Comparison of ENCODE assay signal across 23 cellular contexts in genomic region chr7:31899356-31899927, GRCh38.
A peak's percentile ranks its signal among the peaks of the same experiment; 100 is the strongest.
DNase-seq lines count a peak whose midpoint lies in the region; ATAC-seq and TF ChIP-seq lines count a peak whose summit lies in the region.
"Had no signal": no experiment of that assay in that cellular context is flagged by ENCODE, and none has a peak within 500 bp of the region (broad histone marks: within the 10 kb centered on the region; RNA-seq: fewer than 3 reads in every experiment).

No MANE protein-coding gene starts in this region.

- BruUV-seq in Calu3 (replicated peaks; lab: Mats Ljungman, UMichigan): TSS peak; percentile 99
- BruUV-seq in IMR-90 (replicated peaks; lab: Mats Ljungman, UMichigan): no TSS peak

- H3K4me1 Mint-ChIP-seq in Calu3 (ENCODE audit: low read depth, unreplicated experiment): peaks cover 28% of the 10 kb centered on the region
- H3K4me1 Mint-ChIP-seq: GM23338, IgD-negative memory B cell had no signal

- TF ChIP-seq CTCF in Calu3 (IDR thresholded peaks at IDR 0.05; ENCODE audit: unreplicated experiment): no peak
- no peak for TF ChIP-seq CTCF in IMR-90 (conservative IDR thresholded peaks at IDR 0.05; ENCODE audit: low read depth, low read length)
- no peak for TF ChIP-seq CTCF in esophagus squamous epithelium (IDR thresholded peaks at IDR 0.05)

- POLR2A ChIA-PET in IMR-90 (lab: Charles Lee; ENCODE audit: unreplicated experiment): no interaction called here

- H3K18ac ChIP-seq in IMR-90 (ENCODE audit: low read depth, low read length): no peak overlapping the region

- H3K9ac ChIP-seq in IMR-90 (ENCODE audit: low read depth, low read length): no peak overlapping the region

- H2AFZ ChIP-seq in IMR-90 (replicated peaks; ENCODE audit: low read length, poor library complexity): no peak overlapping the region
- H2AFZ ChIP-seq: GM23338 had no signal

- H2BK20ac ChIP-seq in IMR-90 (ENCODE audit: low read depth, low read length): no peak overlapping the region

- peaks cover 3% of the 10 kb centered on the region; the same call in 1 of the 2 replicates for H3K9me1 ChIP-seq in IMR-90 (ENCODE audit: insufficient read depth, low read length)

- no peak overlapping the region for H3K14ac ChIP-seq in IMR-90 (replicated peaks; ENCODE audit: low read depth, low read length)

- no peaks in the 10 kb centered on the region for H3K36me3 ChIP-seq in IMR-90 (ENCODE audit: control insufficient read depth, insufficient read depth, low read length)
- H3K36me3 ChIP-seq in esophagus squamous epithelium: no peaks in the 10 kb centered on the region
- H3K36me3 ChIP-seq: Peyer's patch had no signal

- H3K4me3 ChIP-seq in IMR-90 (ENCODE audit: insufficient read depth, low read depth, low read length) (no peak overlapping the region), esophagus squamous epithelium (no peak overlapping the region)
- H3K4me3 ChIP-seq: GM23338, Peyer's patch had no signal

- WGBS in IMR-90 (ENCODE audit: extremely low coverage in 2 of 2, insufficient read length in 1 of 2), 2 experiments: no CpG with 5 or more reads among the region's 14 CpGs
- 76 to 84% methylated on average over 13 to 14 of the region's 14 CpGs for WGBS in esophagus squamous epithelium, 2 donors

- H3K4me1 ChIP-seq in IMR-90 (ENCODE audit: control insufficient read depth, insufficient read depth, low read length) (peaks cover 9% of the 10 kb centered on the region; the same call in 1 of the 2 replicates), esophagus squamous epithelium (peaks cover 0 to 4% (median 0%) of the 10 kb centered on the region in 3 donors)
- H3K4me1 ChIP-seq: Peyer's patch had no signal

- H3K23ac ChIP-seq in IMR-90 (ENCODE audit: low read depth, low read length): no peak overlapping the region

- H3K9me3 Mint-ChIP-seq in Calu3 (ENCODE audit: low read depth, unreplicated experiment): no peaks in the 10 kb centered on the region
- H3K9me3 Mint-ChIP-seq: GM23338, IgD-negative memory B cell had no signal

- H3K4me2 ChIP-seq in IMR-90 (ENCODE audit: low read depth, low read length): no peak overlapping the region
- H3K4me2 ChIP-seq: GM23338 had no signal

- no peak overlapping the region for H4K8ac ChIP-seq in IMR-90 (ENCODE audit: low read depth in 2 of 2, low read length in 2 of 2)

- H2BK15ac ChIP-seq in IMR-90 (ENCODE audit: low read depth, low read length): no peak overlapping the region

- H2AK5ac ChIP-seq in IMR-90 (ENCODE audit: low read depth, low read length): no peak overlapping the region

- no peak overlapping the region for H2BK120ac ChIP-seq in IMR-90 (ENCODE audit: low read depth, low read length)

- H4K91ac ChIP-seq in IMR-90 (ENCODE audit: insufficient read depth, low read depth, low read length): no peak overlapping the region

- H3K27ac ChIP-seq in IMR-90 (ENCODE audit: insufficient read depth, low read length) (no peak overlapping the region), esophagus squamous epithelium (no peak overlapping the region)
- H3K27ac ChIP-seq: HL-60, Peyer's patch had no signal

- intact Hi-C loops in Calu3 (cut with micrococcal nuclease; ENCODE audit: unreplicated experiment): loop anchor here (1.0 to 2.0 kb wide), 3 partner anchors 35 to 265 kb away; no protein-coding TSS in a partner anchor
- intact Hi-C loops in IMR-90 (cut with micrococcal nuclease): no loop called here
- intact Hi-C loops in esophagus squamous epithelium (cut with DNase I): no loop called here

- H4K20me1 ChIP-seq in IMR-90 (ENCODE audit: insufficient read depth, low read length): no peaks in the 10 kb centered on the region

- H2AK9ac ChIP-seq in IMR-90 (replicated peaks; ENCODE audit: low read depth, low read length, poor library complexity): no peak overlapping the region

- H3K36me3 Mint-ChIP-seq in Calu3 (ENCODE audit: insufficient read depth, unreplicated experiment): peaks cover 16% of the 10 kb centered on the region
- H3K36me3 Mint-ChIP-seq: CD8-positive, alpha-beta T cell; IgD-negative memory B cell had no signal

- no peaks in the 10 kb centered on the region for H3K27me3 Mint-ChIP-seq in Calu3 (ENCODE audit: unreplicated experiment)
- H3K27me3 Mint-ChIP-seq: IgD-negative memory B cell had no signal

- no peak for TF ChIP-seq RAD21 in IMR-90 (IDR thresholded peaks at IDR 0.05; ENCODE audit: low read length)

- ATAC-seq in IMR-90 (ENCODE audit: low read depth) (no peak), SK-N-SH treated with all-trans-retinoic acid at 6 μM for 48 hours (peak; percentile 55; the same call in 2 of the 3 replicates), GM19463 (IDR thresholded peaks at IDR 0.05; ENCODE audit: unreplicated experiment) (no peak)
- ATAC-seq: CD8-positive, alpha-beta T cell; GM23338 had no signal

- no peak overlapping the region for H2BK5ac ChIP-seq in IMR-90 (ENCODE audit: low read depth, low read length, poor library complexity, severe bottlenecking)

- in situ Hi-C loops in IMR-90 (cut with MboI; ENCODE audit: low sequenced_read_pairs): no loop called here

- H3K27ac Mint-ChIP-seq in Calu3 (ENCODE audit: unreplicated experiment): peak overlapping the region; percentile 88
- H3K27ac Mint-ChIP-seq: CD8-positive, alpha-beta T cell; GM23338; IgD-negative memory B cell had no signal

- CTCF ChIA-PET in Calu3 (lab: Charles Lee) (interaction anchor here (0.6 to 1.2 kb wide), 8 partner anchors 17 to 124 kb away, joined by 3 to 24 read pairs (median 3); no protein-coding TSS in a partner anchor), IMR-90 (lab: Yijun Ruan, JAX) (no interaction called here)

- DNase-seq in Calu3: peak; percentile 45
- no peak for DNase-seq in IMR-90
- DNase-seq in renal cortical epithelial cell (ENCODE audit: low read depth): peak; percentile 54
- no peak for DNase-seq in esophagus squamous epithelium (lab: John Stamatoyannopoulos, UW)
- no peak for DNase-seq in HuH-7.5 (ENCODE audit: low spot score)
- DNase-seq: AML-193; C1 segment of cervical spinal cord; CD8-positive, alpha-beta T cell; DMS53; EL; HCEC 1CT; Karpas-422; NCI-H1417; NCI-H187; NCI-H446 treated with DMSO at 0.1 percent for 48 hours; NCI-H69; Peyer's patch; T-helper 2 cell had no signal

- H4K5ac ChIP-seq in IMR-90 (ENCODE audit: low read depth, low read length): no peak overlapping the region

- H3K27me3 ChIP-seq in IMR-90 (ENCODE audit: control insufficient read depth, insufficient read depth, low read length): no peaks in the 10 kb centered on the region
- H3K27me3 ChIP-seq in esophagus squamous epithelium: no peaks in the 10 kb centered on the region
- H3K27me3 ChIP-seq: Peyer's patch had no signal

- H3K4me3 Mint-ChIP-seq in Calu3 (ENCODE audit: low read depth, unreplicated experiment): peak overlapping the region; percentile 69
- H3K4me3 Mint-ChIP-seq: CD8-positive, alpha-beta T cell; GM23338; IgD-negative memory B cell had no signal

- H3K9me3 ChIP-seq in IMR-90 (ENCODE audit: control insufficient read depth, insufficient read depth, low read length) (no peaks in the 10 kb centered on the region), esophagus squamous epithelium (no peaks in the 10 kb centered on the region)
- H3K9me3 ChIP-seq: Peyer's patch had no signal

- peaks cover 0 to 12% of the 10 kb centered on the region in 2 experiments; a peak in 1 of 4 replicates for H3K79me1 ChIP-seq in IMR-90 (ENCODE audit: low read depth in 1 of 2, low read length in 2 of 2)

- H3K4ac ChIP-seq in IMR-90 (ENCODE audit: low read depth, low read length): no peak overlapping the region

- dilution Hi-C loops in IMR-90 (cut with HindIII; ENCODE audit: low sequenced_read_pairs, unreplicated experiment): no loop called here

- TF ChIP-seq POLR2A in IMR-90 (IDR thresholded peaks at IDR 0.05; ENCODE audit: low read depth, low read length) (no peak), esophagus squamous epithelium (IDR thresholded peaks at IDR 0.05) (no peak)

- peak overlapping the region; percentile 1; the same call in 1 of the 2 replicates for H3K56ac ChIP-seq in IMR-90 (ENCODE audit: extremely low read depth, insufficient read depth, low read length)

TF ChIP-seq in IMR-90, 13 proteins besides CTCF, POLR2A, EP300 and RAD21:
- TF ChIP-seq FOS (IDR thresholded peaks at IDR 0.05; ENCODE audit: low read depth, low read length): no peak
- no peak for TF ChIP-seq ELK1 (IDR thresholded peaks at IDR 0.05; ENCODE audit: borderline replicate concordance, low read depth, low read length)
- TF ChIP-seq SMC3 (IDR thresholded peaks at IDR 0.05; ENCODE audit: low read depth, low read length): no peak

TF ChIP-seq in SK-N-SH treated with all-trans-retinoic acid at 6 μM for 48 hours, 23 proteins besides CTCF, POLR2A, EP300 and RAD21 (continues in another document):
- TF ChIP-seq ESRRG (CRISPR knock-in tag; IDR thresholded peaks at IDR 0.05) (no peak), POU6F1 (CRISPR knock-in tag; IDR thresholded peaks at IDR 0.05; ENCODE audit: borderline replicate concordance, low read depth) (no peak), PATZ1 (CRISPR knock-in tag; IDR thresholded peaks at IDR 0.05; ENCODE audit: borderline replicate concordance) (no peak), GLIS3 (CRISPR knock-in tag; IDR thresholded peaks at IDR 0.05) (no peak)

Comparison
In these comparisons a context has a peak if more than half of its experiments do, and no peak if none do; other contexts are left out.
1. DNase-seq: peak in Calu3 (single experiment) and renal cortical epithelial cell (single experiment); none in IMR-90 (single experiment), esophagus squamous epithelium (single experiment) and HuH-7.5 (single experiment).